8 cellular contexts compared by ENCODE assay signal in the genomic region with DNA sequence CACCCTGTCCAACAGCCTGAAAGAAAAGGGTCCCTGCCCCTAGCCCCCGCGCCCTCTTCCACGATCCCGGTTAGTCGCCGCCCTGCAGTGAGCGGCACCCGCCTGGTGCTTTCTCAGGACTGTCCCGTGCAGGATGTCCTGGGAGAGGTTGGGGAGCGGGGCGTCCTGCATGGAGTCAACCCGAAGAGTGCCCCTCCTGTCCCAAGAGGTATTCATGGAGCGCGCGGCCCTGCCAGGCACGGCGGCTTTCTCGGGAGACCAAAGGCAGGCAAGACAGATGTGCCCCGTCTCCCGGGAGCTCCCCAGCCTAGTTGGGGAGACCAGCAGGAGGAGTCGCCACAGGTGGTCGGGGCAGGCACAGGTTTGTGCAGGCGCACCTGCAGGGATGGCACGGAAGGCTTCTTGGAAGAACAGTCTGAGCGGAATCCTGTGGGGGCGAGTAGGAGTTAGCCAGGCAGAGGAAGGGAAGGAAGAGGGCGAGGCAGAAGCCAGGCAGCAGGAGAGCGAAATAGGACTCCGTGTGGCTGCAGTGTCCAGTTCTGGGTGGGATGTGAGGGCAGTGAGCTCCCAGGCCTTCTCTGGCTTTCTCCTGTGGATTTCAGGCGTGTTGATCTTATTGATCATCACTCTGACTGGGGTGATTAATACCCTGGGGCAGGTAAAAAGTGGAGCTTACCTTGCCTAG. TPM values are rescaled to one million over a fixed set of nuclear protein-coding genes. Genes with fewer than 3 reads are reported as not detected.
DNase-seq lines count a peak whose midpoint lies in the region; ATAC-seq and TF ChIP-seq lines count a peak whose summit lies in the region.

No MANE protein-coding gene starts in this region.

- H3K27me3 Mint-ChIP-seq in nephron (ENCODE audit: low read depth), result no peaks in the 10 kb centered on the region

- H3K36me3 Mint-ChIP-seq in nephron (ENCODE audit: low read depth), result peaks cover 18% of the 10 kb centered on the region

- peaks cover 50% of the 10 kb centered on the region for H3K79me2 ChIP-seq in DOHH2 (ENCODE audit: control insufficient read depth, low read length)
- H3K79me2 ChIP-seq in PC-3 (ENCODE audit: low read length), result peaks cover 49% of the 10 kb centered on the region

- TF ChIP-seq CTCF in DOHH2 (IDR thresholded peaks at IDR 0.05; ENCODE audit: low read depth, low read length, poor library complexity, severe bottlenecking), result no peak
- TF ChIP-seq CTCF in PC-3 (conservative IDR thresholded peaks at IDR 0.05; ENCODE audit: low read depth, low read length), result no peak
- no peak for TF ChIP-seq CTCF in nephron (IDR thresholded peaks at IDR 0.05; ENCODE audit: unreplicated experiment in 3 of 3)

- ATAC-seq in PC-3 (no peak), GM18502 (IDR thresholded peaks at IDR 0.05; ENCODE audit: poor library complexity, unreplicated experiment) (no peak)

- DNase-seq in PC-3, result peak; percentile 23
- no peak for DNase-seq in epidermal melanocyte (ENCODE audit: insufficient read length, low spot score)
- no peak for DNase-seq in NCI-H128 (lab: John Stamatoyannopoulos, UW; ENCODE audit: unreplicated experiment)
- DNase-seq in middle frontal gyrus (ENCODE audit: extremely low spot score, low spot score), result no peak

- H3K4me1 Mint-ChIP-seq in nephron, result peaks cover 30% of the 10 kb centered on the region

- H3K4me1 ChIP-seq in DOHH2 (ENCODE audit: control insufficient read depth, low read length) (peaks cover 20% of the 10 kb centered on the region), PC-3 (ENCODE audit: insufficient read depth, low read length) (peaks cover 32% of the 10 kb centered on the region), endocrine pancreas (ENCODE audit: control insufficient read depth, insufficient read depth, low read length) (no peaks in the 10 kb centered on the region)

- no peaks in the 10 kb centered on the region for H3K9me3 Mint-ChIP-seq in nephron

- H3K36me3 ChIP-seq in DOHH2 (ENCODE audit: control insufficient read depth, low read length) (peaks cover 55% of the 10 kb centered on the region), PC-3 (ENCODE audit: low read depth, low read length) (peaks cover 14% of the 10 kb centered on the region; the same call in 1 of the 2 replicates), endocrine pancreas (ENCODE audit: control insufficient read depth, insufficient read depth, low read length) (no peaks in the 10 kb centered on the region)

- H3K4me2 ChIP-seq in DOHH2 (ENCODE audit: low read length), result peak overlapping the region; percentile 98
- peak overlapping the region; percentile 94 for H3K4me2 ChIP-seq in PC-3 (ENCODE audit: low read length)

- TSS peak; percentile 55 for BruUV-seq in PC-3 (replicated peaks; lab: Mats Ljungman, UMichigan)

- H3K4me3 ChIP-seq in DOHH2 (ENCODE audit: low read length) (peak overlapping the region; percentile 94), PC-3 (ENCODE audit: low read length) (peak overlapping the region; percentile 100), endocrine pancreas (ENCODE audit: control insufficient read depth, insufficient read depth, low read length) (peak overlapping the region; percentile 73)

- peak overlapping the region; percentile 91 to 93 (median 93) for H3K4me3 Mint-ChIP-seq in nephron

- CTCF ChIA-PET in PC-3 (lab: Charles Lee), result interaction anchor here (0.7 kb wide), 1 partner anchor 41 kb away, joined by 3 read pairs; no protein-coding TSS in a partner anchor

- peaks cover 16% of the 10 kb centered on the region; the same call in 1 of the 2 replicates for H4K20me1 ChIP-seq in DOHH2 (ENCODE audit: control insufficient read depth, insufficient read depth, low read depth, low read length)
- H4K20me1 ChIP-seq in PC-3 (ENCODE audit: low read length), result peaks cover 23% of the 10 kb centered on the region

- H3K27me3 ChIP-seq in DOHH2 (ENCODE audit: control insufficient read depth, low read length) (peaks cover 5% of the 10 kb centered on the region; the same call in 1 of the 2 replicates), PC-3 (ENCODE audit: low read length) (no peaks in the 10 kb centered on the region), endocrine pancreas (ENCODE audit: control insufficient read depth, insufficient read depth, low read length) (no peaks in the 10 kb centered on the region)

- H3K9ac ChIP-seq in PC-3 (ENCODE audit: low read length), result peak overlapping the region; percentile 99
- H3K9ac ChIP-seq in endocrine pancreas (ENCODE audit: control insufficient read depth, insufficient read depth, low read length), result peak overlapping the region; percentile 90

- H3K27ac ChIP-seq in DOHH2 (ENCODE audit: low read depth, low read length) (0 out of 2 replicates have a peak overlapping the region, but pooled peaks have one; percentile 20), PC-3 (ENCODE audit: low read length) (peak overlapping the region; percentile 54)

- intact Hi-C loops in PC-3 (cut with micrococcal nuclease), result no loop called here

- H3K9me2 ChIP-seq in DOHH2 (replicated peaks; ENCODE audit: control insufficient read depth, low read length), result no peaks in the 10 kb centered on the region
- H3K9me2 ChIP-seq in PC-3 (replicated peaks; ENCODE audit: low read length), result no peaks in the 10 kb centered on the region

- peak overlapping the region; percentile 73; the same call in 1 of the 2 replicates for H2AFZ ChIP-seq in PC-3 (ENCODE audit: low read length)

- no peaks in the 10 kb centered on the region; the same call in 1 of the 2 replicates for H3F3A ChIP-seq in DOHH2 (ENCODE audit: control insufficient read depth, insufficient read depth)
- H3F3A ChIP-seq in PC-3 (ENCODE audit: low read length, unreplicated experiment), result no peaks in the 10 kb centered on the region

- H3K9me3 ChIP-seq in DOHH2 (ENCODE audit: control insufficient read depth, insufficient read depth, low read length) (peaks cover 4% of the 10 kb centered on the region; the same call in 1 of the 2 replicates), PC-3 (ENCODE audit: low read length) (no peaks in the 10 kb centered on the region), endocrine pancreas (ENCODE audit: control insufficient read depth, low read length) (no peaks in the 10 kb centered on the region)

- peak overlapping the region in 2 of 3 experiments; percentile 68 to 69 for H3K27ac Mint-ChIP-seq in nephron

- POLR2A ChIA-PET in PC-3 (lab: Charles Lee; ENCODE audit: unreplicated experiment), result no interaction called here

RNA-seq across cellular contexts. Expression of a gene that starts 0.7 kb away (rescaled TPM):
- 375 and 519 TPM in 2 replicates for total RNA-seq in PC-3 (2014; rRNA removed)

RNA-seq across cellular contexts. Expression of a gene that starts 29.6 kb away (rescaled TPM):
- 7.9 and 8.8 TPM in 2 replicates for total RNA-seq in PC-3 (2014; rRNA removed)

RNA-seq across cellular contexts. Expression of a gene that starts 41.9 kb away (rescaled TPM):
- 196 and 212 TPM in 2 replicates for total RNA-seq in PC-3 (2014; rRNA removed)

RNA-seq across cellular contexts. Expression of a gene that starts 47.2 kb away (rescaled TPM):
- total RNA-seq in PC-3 (2014; rRNA removed), result 9.2 and 11.3 TPM in 2 replicates
